In the genomic region with DNA sequence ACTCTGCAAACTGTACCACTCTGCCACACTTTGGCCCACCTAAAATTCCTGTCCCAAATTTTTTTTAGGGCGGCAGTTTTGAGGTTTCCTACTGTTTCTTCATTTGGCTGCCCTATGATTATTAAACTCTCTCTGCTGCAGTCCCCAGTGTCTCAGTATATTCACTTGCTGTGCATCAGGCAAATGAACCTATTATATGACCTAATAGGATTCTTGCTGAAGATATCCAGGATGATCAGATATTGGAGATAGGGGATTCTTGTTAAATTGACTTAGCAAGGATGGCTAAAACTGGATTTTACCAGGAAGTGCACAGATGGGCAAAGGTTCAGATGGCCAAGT, we compare ENCODE assay signal across 1 cellular context.
TF ChIP-seq lines count a peak whose summit lies in the region.

No MANE protein-coding gene starts in this region.

TF ChIP-seq in SK-N-SH, 30 proteins besides CTCF, POLR2A, EP300 and RAD21:
- no peak for TF ChIP-seq NRF1 (IDR thresholded peaks at IDR 0.05; ENCODE audit: low read depth, low read length)
- TF ChIP-seq SIN3A (IDR thresholded peaks at IDR 0.05; ENCODE audit: borderline replicate concordance, low read depth, low read length), result no peak
- no peak for TF ChIP-seq TCF12 (IDR thresholded peaks at IDR 0.05)
- no peak for TF ChIP-seq CHD2 (IDR thresholded peaks at IDR 0.05; ENCODE audit: low read length, partially characterized antibody)
- no peak for TF ChIP-seq MEF2A (IDR thresholded peaks at IDR 0.05; ENCODE audit: borderline replicate concordance, low read depth)
- TF ChIP-seq TEAD4 (IDR thresholded peaks at IDR 0.05; ENCODE audit: borderline replicate concordance, insufficient read depth), result no peak
